9 cellular contexts compared by ENCODE assay signal in genomic region chr2:47310801-47311560, GRCh38. TPM values are rescaled to one million over a fixed set of nuclear protein-coding genes. Genes with fewer than 3 reads are reported as not detected.
DNase-seq lines count a peak whose midpoint lies in the region; ATAC-seq and TF ChIP-seq lines count a peak whose summit lies in the region.
"Had no signal": no experiment of that assay in that cellular context is flagged by ENCODE, and none has a peak within 500 bp of the region (broad histone marks: within the 10 kb centered on the region; RNA-seq: fewer than 3 reads in every experiment).

No MANE protein-coding gene starts in this region.

- H3K4me3 Mint-ChIP-seq in WTC11 = no peak overlapping the region

- H3K27ac ChIP-seq in colonic mucosa (peak overlapping the region; percentile 74), osteoblast (ENCODE audit: low read depth, low read length) (no peak overlapping the region), ascending aorta (peak overlapping the region in 1 of 2 donors; percentile 22)
- H3K27ac ChIP-seq: 22Rv1 had no signal

- H3K4me3 ChIP-seq in colonic mucosa = no peak overlapping the region
- no peak overlapping the region for H3K4me3 ChIP-seq in osteoblast (ENCODE audit: insufficient read depth, low read length)
- H3K4me3 ChIP-seq in ascending aorta = no peak overlapping the region

- no peaks in the 10 kb centered on the region for H3K9me3 ChIP-seq in colonic mucosa
- H3K9me3 ChIP-seq in osteoblast (ENCODE audit: low read depth, low read length) = no peaks in the 10 kb centered on the region
- no peaks in the 10 kb centered on the region for H3K9me3 ChIP-seq in ascending aorta

- TF ChIP-seq CTCF in colonic mucosa (IDR thresholded peaks at IDR 0.05) = no peak
- no peak for TF ChIP-seq CTCF in osteoblast (IDR thresholded peaks at IDR 0.05; ENCODE audit: extremely low read depth, low read depth, low read length)
- no peak for TF ChIP-seq CTCF in WTC11 (IDR thresholded peaks at IDR 0.05)
- no peak for TF ChIP-seq CTCF in ascending aorta (IDR thresholded peaks at IDR 0.05)

- H3K4me1 ChIP-seq in colonic mucosa (peaks cover 6% of the 10 kb centered on the region), osteoblast (ENCODE audit: insufficient read depth, low read length) (peaks cover 12% of the 10 kb centered on the region), ascending aorta (peaks cover 4 to 19% of the 10 kb centered on the region in 2 donors)

- peaks cover 16% of the 10 kb centered on the region for H3K4me1 Mint-ChIP-seq in WTC11

- peak overlapping the region; percentile 19 for H3K4me2 ChIP-seq in osteoblast (ENCODE audit: insufficient read depth, low read length)

- no peak overlapping the region for H2AFZ ChIP-seq in osteoblast (ENCODE audit: low read length)

- H3K27me3 Mint-ChIP-seq in WTC11 (ENCODE audit: low read depth) = no peaks in the 10 kb centered on the region

- CTCF ChIA-PET in WTC11 (lab: Charles Lee) = interaction anchor here (1.0 to 1.4 kb wide), 2 partner anchors 47 kb away, joined by 3 read pairs; no protein-coding TSS in a partner anchor

- DNase-seq in DMS 273 (lab: John Stamatoyannopoulos, UW; ENCODE audit: unreplicated experiment) (peak; percentile 62), DMS 273 treated with DMSO at 0.1 percent for 48 hours (lab: John Stamatoyannopoulos, UW) (no peak), colonic mucosa (peak; percentile 65), osteoblast (ENCODE audit: insufficient read length, low spot score, missing footprints) (no peak), WTC11 (ENCODE audit: low spot score) (no peak), ascending aorta (ENCODE audit: low spot score in 2 of 2) (no peak), mesenteric fat pad (ENCODE audit: low spot score) (no peak)

- H3K27me3 ChIP-seq in colonic mucosa = no peaks in the 10 kb centered on the region
- no peaks in the 10 kb centered on the region for H3K27me3 ChIP-seq in osteoblast (ENCODE audit: insufficient read depth, low read length)
- H3K27me3 ChIP-seq in ascending aorta = no peaks in the 10 kb centered on the region

- H3K79me2 ChIP-seq in osteoblast (ENCODE audit: insufficient read depth, low read length) = no peaks in the 10 kb centered on the region

- ATAC-seq in HG03432 (IDR thresholded peaks at IDR 0.05; ENCODE audit: unreplicated experiment) = peak; percentile 21
- no peak for ATAC-seq in WTC11

- H3K36me3 ChIP-seq in colonic mucosa (no peaks in the 10 kb centered on the region), osteoblast (ENCODE audit: insufficient read depth, low read length) (no peaks in the 10 kb centered on the region), ascending aorta (no peaks in the 10 kb centered on the region)

- H3K9ac ChIP-seq in colonic mucosa (ENCODE audit: low read depth in 2 of 2, low read length in 2 of 2) = peak overlapping the region in 1 of 2 donors; percentile 60

- no peaks in the 10 kb centered on the region for H3K9me3 Mint-ChIP-seq in WTC11

- POLR2A ChIA-PET in WTC11 (lab: Charles Lee) = no interaction called here

- H3K27ac Mint-ChIP-seq in WTC11 = no peak overlapping the region; the same call in 1 of the 2 replicates

- H3K36me3 Mint-ChIP-seq in WTC11 = no peaks in the 10 kb centered on the region

- H4K20me1 ChIP-seq in osteoblast (ENCODE audit: insufficient read depth, low read length) = no peaks in the 10 kb centered on the region

- intact Hi-C loops in colonic mucosa (cut with DNase I) (no loop called here), ascending aorta (cut with DNase I) (no loop called here)

TF ChIP-seq in WTC11, 78 proteins besides CTCF, POLR2A, EP300 and RAD21:
- TF ChIP-seq FOXJ3 (CRISPR knock-in tag; IDR thresholded peaks at IDR 0.05; ENCODE audit: borderline replicate concordance) (no peak), MYBL2 (CRISPR knock-in tag; IDR thresholded peaks at IDR 0.05) (no peak), PRRX2 (CRISPR knock-in tag; IDR thresholded peaks at IDR 0.05) (no peak), FOXP4 (CRISPR knock-in tag; IDR thresholded peaks at IDR 0.05) (no peak), E2F4 (CRISPR knock-in tag; IDR thresholded peaks at IDR 0.05; ENCODE audit: borderline replicate concordance, low read depth) (no peak), NFE2L1 (CRISPR knock-in tag; IDR thresholded peaks at IDR 0.05) (no peak), EMX1 (CRISPR knock-in tag; IDR thresholded peaks at IDR 0.05) (no peak), ATF1 (CRISPR knock-in tag; IDR thresholded peaks at IDR 0.05) (no peak), SOX15 (CRISPR knock-in tag; IDR thresholded peaks at IDR 0.05) (no peak), ZNF396 (CRISPR knock-in tag; IDR thresholded peaks at IDR 0.05; ENCODE audit: borderline replicate concordance) (no peak)
TF ChIP-seq in WTC11: peak in this region for 0.

RNA-seq across cellular contexts. Expression of gene EPCAM, which starts 58.1 kb away (rescaled TPM):
- total RNA-seq in colonic mucosa (1,000 to 10,000 TPM; 1,354 to 1,578 TPM), osteoblast (under 0.01 TPM in 1 of 2 replicates, not detected in the other), WTC11 (2021) (214 to 229 TPM (median 227 TPM) in 3 replicates), ascending aorta (not detected), mesenteric fat pad (1.4 TPM)

Comparison
In these comparisons a context has a peak if more than half of its experiments do, and no peak if none do; other contexts are left out.
1. DNase-seq: peak in DMS 273 (single experiment) and colonic mucosa (single experiment); none in DMS 273 treated with DMSO at 0.1 percent for 48 hours (single experiment), osteoblast (single experiment), WTC11 (single experiment), ascending aorta (0 of 2) and mesenteric fat pad (single experiment).
2. RNA of gene EPCAM, which starts 58.1 kb away (total RNA-seq): 1,354 to 1,578 TPM in colonic mucosa and 214 to 229 TPM in WTC11; 1.4 TPM in mesenteric fat pad (single experiment), under 0.01 TPM in osteoblast and not detected in ascending aorta (single experiment); every median in the first group is over 10 times any median in the second.